8 cellular contexts compared by ENCODE assay signal in genomic region chr12:1804545-1805332, GRCh38. TPM values are rescaled to one million over a fixed set of nuclear protein-coding genes. Genes with fewer than 3 reads are reported as not detected.
DNase-seq lines count a peak whose midpoint lies in the region; ATAC-seq and TF ChIP-seq lines count a peak whose summit lies in the region.

No MANE protein-coding gene starts in this region.

- H3K4me2 ChIP-seq in mammary epithelial cell (ENCODE audit: insufficient read depth, low read depth, low read length), result peak overlapping the region; percentile 6

- POLR2A ChIA-PET in AG04449 (lab: Yijun Ruan, JAX), result no interaction called here

- BruUV-seq in mammary epithelial cell (replicated peaks; lab: Mats Ljungman, UMichigan), result no TSS peak

- DNase-seq in AG04449 (ENCODE audit: low read depth, low spot score) (peak; percentile 42), NCI-H345 treated with DMSO at 0.1 percent for 48 hours (lab: John Stamatoyannopoulos, UW; ENCODE audit: unreplicated experiment) (peak; percentile 18), mammary epithelial cell (peak; percentile 76), kidney glomerular epithelial cell (lab: John Stamatoyannopoulos, UW) (peak; percentile 69)
- DNase-seq in activated CD4-positive, CD25-positive, alpha-beta regulatory T cell (lab: John Stamatoyannopoulos, UW), result peak; percentile 54 to 72 (median 70)
- peak; percentile 81 for DNase-seq in stimulated activated CD4-positive, alpha-beta T cell treated with anti-CD3 and anti-CD28 coated beads, Interleukin-2, amount 100 ng/mL, for 4 hours (ENCODE audit: low read depth)

- CTCF ChIA-PET in AG04449 (lab: Yijun Ruan, JAX), result interaction anchor here (0.9 to 12.2 kb wide), 4 partner anchors 14 to 150 kb away, joined by 3 to 156 read pairs (median 8); no protein-coding TSS in a partner anchor
- CTCF ChIA-PET in mammary epithelial cell (lab: Charles Lee; ENCODE audit: low non-redundant PET), result no interaction called here

- H2AFZ ChIP-seq in mammary epithelial cell (ENCODE audit: low read depth, low read length), result peak overlapping the region; percentile 80

- dilution Hi-C loops in mammary epithelial cell (cut with HindIII; ENCODE audit: low sequenced_read_pairs), result no loop called here

- no peak overlapping the region for H3K9ac ChIP-seq in mammary epithelial cell (ENCODE audit: insufficient read depth, low read length)

- no peak for TF ChIP-seq CTCF in AG04449 (IDR thresholded peaks at IDR 0.05; ENCODE audit: insufficient read depth, low read length, missing control alignments)
- no peak for TF ChIP-seq CTCF in mammary epithelial cell (conservative IDR thresholded peaks at IDR 0.05 in 1 of 2, IDR thresholded peaks at IDR 0.05 in 1 of 2; ENCODE audit: extremely low read depth in 1 of 2, insufficient read depth in 1 of 2, low read depth in 1 of 2, low read length in 2 of 2)

- no peaks in the 10 kb centered on the region for H3K79me2 ChIP-seq in mammary epithelial cell (ENCODE audit: insufficient read depth, low read length)

- H4K20me1 ChIP-seq in mammary epithelial cell (ENCODE audit: insufficient read depth, low read length), result no peaks in the 10 kb centered on the region

- ATAC-seq in GM18907 (IDR thresholded peaks at IDR 0.05; ENCODE audit: unreplicated experiment), result peak; percentile 70
- peak; percentile 81 for ATAC-seq in HG03108 (IDR thresholded peaks at IDR 0.05; ENCODE audit: unreplicated experiment)

- no peaks in the 10 kb centered on the region for H3K36me3 ChIP-seq in mammary epithelial cell (ENCODE audit: insufficient read depth, low read length)

- H3K27me3 ChIP-seq in mammary epithelial cell (ENCODE audit: insufficient read depth, low read length), result no peaks in the 10 kb centered on the region

- intact Hi-C loops in mammary epithelial cell (cut with micrococcal nuclease), result no loop called here

- 41% methylated on average over 24 of the region's 25 CpGs for WGBS in mammary epithelial cell (ENCODE audit: low coverage, missing lambda C conversion rate)

- no peak overlapping the region for H3K4me3 ChIP-seq in AG04449 (ENCODE audit: low read depth, low read length)
- H3K4me3 ChIP-seq in mammary epithelial cell (replicated peaks in 1 of 3; ENCODE audit: insufficient read depth in 1 of 3, low read depth in 2 of 3, low read length in 3 of 3), result no peak overlapping the region

- H3K4me1 ChIP-seq in mammary epithelial cell (ENCODE audit: insufficient read depth, low read length), result no peaks in the 10 kb centered on the region

- in situ Hi-C loops in mammary epithelial cell (cut with MboI; ENCODE audit: low sequenced_read_pairs in 2 of 2), result loop anchor here in 1 of 2 donors (10.0 kb wide), 1 partner anchor 230 kb away; no protein-coding TSS in a partner anchor

- no peak overlapping the region for H3K27ac ChIP-seq in mammary epithelial cell (ENCODE audit: insufficient read depth, low read depth, low read length)

- H3K9me3 ChIP-seq in mammary epithelial cell (replicated peaks; ENCODE audit: insufficient read depth, low read length), result no peaks in the 10 kb centered on the region

RNA-seq across cellular contexts. Expression of gene LRTM2, which starts 15.6 kb away (rescaled TPM):
- not detected for total RNA-seq in mammary epithelial cell
- not detected for polyA plus RNA-seq in mammary epithelial cell
- not detected for polyA minus RNA-seq in mammary epithelial cell

Comparison
In these comparisons a context has a peak if more than half of its experiments do, and no peak if none do; other contexts are left out.
1. DNase-seq: peak in every context shown above with its lines; median percentile 81 in stimulated activated CD4-positive, alpha-beta T cell treated with anti-CD3 and anti-CD28 coated beads, Interleukin-2, amount 100 ng/mL, for 4 hours; 76 in mammary epithelial cell; 70 in activated CD4-positive, CD25-positive, alpha-beta regulatory T cell; 69 in kidney glomerular epithelial cell; 42 in AG04449; 18 in NCI-H345 treated with DMSO at 0.1 percent for 48 hours.